ENCODE assay signal across 12 cellular contexts in the genomic region with DNA sequence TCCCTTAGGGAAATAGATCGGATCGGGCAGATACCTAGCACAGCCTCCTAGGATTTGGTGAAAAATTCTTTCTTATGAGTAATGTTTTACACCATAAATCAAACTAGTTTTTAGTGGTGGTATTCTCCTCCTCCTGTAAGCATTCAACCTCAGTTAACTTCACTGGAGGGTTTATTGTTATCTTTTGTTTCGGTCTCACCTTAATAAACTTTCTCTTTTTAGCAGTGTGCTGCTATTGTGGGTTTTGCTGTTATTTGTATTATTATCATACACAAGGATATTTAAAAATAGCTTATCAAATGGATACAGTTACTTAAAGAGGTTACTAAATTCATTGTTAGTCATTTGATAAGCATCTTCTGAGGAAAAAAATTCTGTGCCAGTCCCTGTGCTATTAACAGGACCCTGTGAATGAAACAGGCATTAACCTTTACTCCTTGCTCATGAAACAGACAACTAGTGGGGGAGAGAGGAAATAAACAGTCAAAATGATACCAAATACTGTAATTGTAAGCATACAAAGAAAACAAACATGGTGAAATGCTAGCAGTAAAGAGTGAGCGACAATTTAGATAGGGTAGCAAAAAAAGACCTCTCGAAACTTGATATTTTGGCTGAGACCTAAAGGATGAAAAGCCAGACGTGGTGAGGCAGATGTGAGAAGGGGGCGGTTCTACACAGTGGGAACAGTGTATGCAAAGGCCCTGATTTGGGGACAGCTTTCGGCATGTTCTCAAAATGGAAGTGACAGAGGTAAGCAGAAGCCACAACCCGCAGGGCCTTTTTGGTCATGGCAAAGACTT.
DNase-seq lines count a peak whose midpoint lies in the region; ATAC-seq and TF ChIP-seq lines count a peak whose summit lies in the region.
"Had no signal": no experiment of that assay in that cellular context is flagged by ENCODE, and none has a peak within 500 bp of the region (broad histone marks: within the 10 kb centered on the region; RNA-seq: fewer than 3 reads in every experiment).

No MANE protein-coding gene starts in this region.

- H3K4me1 Mint-ChIP-seq in effector memory CD8-positive, alpha-beta T cell (ENCODE audit: low read depth in 2 of 2): no peaks in the 10 kb centered on the region

- H3K4me3 ChIP-seq in GM12864 (ENCODE audit: low read depth, low read length): no peak overlapping the region; the same call in 1 of the 2 replicates

- peaks cover 0 to 11% of the 10 kb centered on the region in 2 donors for H3K9me3 Mint-ChIP-seq in effector memory CD8-positive, alpha-beta T cell
- H3K9me3 Mint-ChIP-seq: nephron progenitor cell; stimulated activated naive CD8-positive, alpha-beta T cell treated with anti-CD3 and anti-CD28 coated beads, Interleukin-15, Interleukin-2, amounts not matched to agents 100 ng/mL and 50 ng/mL, for 24 hours had no signal

- H3K27ac Mint-ChIP-seq in effector memory CD8-positive, alpha-beta T cell: no peak overlapping the region
- H3K27ac Mint-ChIP-seq: nephron progenitor cell; stimulated activated naive CD8-positive, alpha-beta T cell treated with anti-CD3 and anti-CD28 coated beads, Interleukin-15, Interleukin-2, amounts not matched to agents 100 ng/mL and 50 ng/mL, for 24 hours had no signal

- TF ChIP-seq CTCF in GM12864 (IDR thresholded peaks at IDR 0.05; ENCODE audit: low read depth, low read length, missing control alignments): no peak

- peak; percentile 96 for ATAC-seq in GM19351 (IDR thresholded peaks at IDR 0.05; ENCODE audit: unreplicated experiment)
- ATAC-seq in HG02678 (IDR thresholded peaks at IDR 0.05; ENCODE audit: unreplicated experiment): peak; percentile 76
- ATAC-seq in HG03457 (IDR thresholded peaks at IDR 0.05; ENCODE audit: unreplicated experiment): peak; percentile 93
- no peak for ATAC-seq in effector memory CD8-positive, alpha-beta T cell (replicated peaks)
- ATAC-seq: activated T-cell treated with anti-CD3 and anti-CD28 coated beads, Interleukin-2, amount 50 U/mL, for 4 hours had no signal

- no peak overlapping the region for H3K4me3 Mint-ChIP-seq in effector memory CD8-positive, alpha-beta T cell
- H3K4me3 Mint-ChIP-seq: activated T-cell treated with anti-CD3 and anti-CD28 coated beads, Interleukin-2, amount 50 U/mL, for 4 hours; nephron progenitor cell; stimulated activated naive CD8-positive, alpha-beta T cell treated with anti-CD3 and anti-CD28 coated beads, Interleukin-15, Interleukin-2, amounts not matched to agents 100 ng/mL and 50 ng/mL, for 24 hours had no signal

- no peaks in the 10 kb centered on the region for H3K36me3 Mint-ChIP-seq in effector memory CD8-positive, alpha-beta T cell (ENCODE audit: insufficient read depth)

- DNase-seq in GM12864 (ENCODE audit: low read depth) (peak; percentile 53), occipital lobe (lab: John Stamatoyannopoulos, UW) (no peak), NCI-H524 treated with DMSO at 0.1 percent for 48 hours (lab: John Stamatoyannopoulos, UW) (no peak)
- no peak for DNase-seq in effector memory CD8-positive, alpha-beta T cell
- no peak for DNase-seq in activated CD8-positive, alpha-beta memory T cell treated with anti-CD3 and anti-CD28 coated beads, Interleukin-2, amount 50 U/mL, for 48 hours
- DNase-seq: activated T-cell treated with anti-CD3 and anti-CD28 coated beads, Interleukin-2, amount 50 U/mL, for 4 hours; NCI-H1436 treated with DMSO at 0.1 percent for 48 hours; nephron progenitor cell had no signal

- no peaks in the 10 kb centered on the region for H3K27me3 Mint-ChIP-seq in effector memory CD8-positive, alpha-beta T cell
- H3K27me3 Mint-ChIP-seq: stimulated activated naive CD8-positive, alpha-beta T cell treated with anti-CD3 and anti-CD28 coated beads, Interleukin-15, Interleukin-2, amounts not matched to agents 100 ng/mL and 50 ng/mL, for 24 hours had no signal
